Comparison of ENCODE assay signal across 10 cellular contexts in the genomic region with DNA sequence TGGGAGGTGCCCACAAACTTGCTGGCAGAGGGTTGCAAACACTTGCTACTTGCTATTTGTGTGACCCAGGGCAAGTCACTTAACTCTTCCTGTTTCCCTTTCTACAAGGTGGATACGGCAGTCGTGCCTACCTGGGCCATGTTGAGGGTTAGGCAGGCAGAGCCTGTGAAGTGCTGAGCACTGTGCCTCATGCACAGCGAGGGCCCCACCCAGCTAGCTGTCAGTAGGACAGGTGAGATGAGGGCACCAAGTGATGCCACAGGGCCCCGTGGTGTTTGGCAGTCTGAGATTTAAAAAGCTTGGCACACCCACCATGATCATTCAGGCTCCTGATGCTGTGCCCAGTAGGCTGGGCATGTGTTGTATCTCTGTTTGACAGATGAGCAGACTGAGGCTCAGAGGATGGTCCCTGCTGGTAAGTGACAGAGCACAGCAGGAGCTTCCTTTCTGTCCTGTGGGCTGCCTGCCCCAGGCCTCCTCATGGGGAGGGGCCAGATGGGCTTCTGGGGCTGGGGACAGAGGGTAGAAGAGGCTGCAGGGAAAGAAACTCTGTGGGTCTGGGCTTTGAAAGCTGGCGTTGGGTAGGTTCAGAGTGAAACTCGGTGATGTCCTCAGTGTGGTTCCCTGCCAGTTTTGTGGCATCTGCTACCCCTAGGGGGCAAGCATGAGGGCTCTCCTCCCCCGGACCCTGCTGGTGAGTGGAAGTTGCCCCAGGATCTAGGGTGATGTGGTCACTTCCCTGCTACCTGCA. TPM values are rescaled to one million over a fixed set of nuclear protein-coding genes. Genes with fewer than 3 reads are reported as not detected.
DNase-seq lines count a peak whose midpoint lies in the region; ATAC-seq, FAIRE-seq and TF ChIP-seq lines count a peak whose summit lies in the region.
"Had no signal": no experiment of that assay in that cellular context is flagged by ENCODE, and none has a peak within 500 bp of the region (broad histone marks: within the 10 kb centered on the region; RNA-seq: fewer than 3 reads in every experiment).

No MANE protein-coding gene starts in this region.

- 0 out of 6 replicates have a peak overlapping the region, but pooled peaks of 1 of the 2 experiments have one; percentile 20 for H3K27ac ChIP-seq in A549
- no peak overlapping the region for H3K27ac ChIP-seq in colonic mucosa
- H3K27ac ChIP-seq: SJCRH30 had no signal

- no peak overlapping the region for H3K9ac ChIP-seq in colonic mucosa (ENCODE audit: low read depth in 2 of 2, low read length in 2 of 2)

- no peaks in the 10 kb centered on the region for H3K36me3 ChIP-seq in colonic mucosa

- TF ChIP-seq EP300 in A549 (IDR thresholded peaks at IDR 0.05) = no peak

- 33% methylated on average over 7 of the region's 7 CpGs for WGBS in A549 (ENCODE audit: missing lambda C conversion rate)

- H3K9me3 ChIP-seq in A549 (no peaks in the 10 kb centered on the region), colonic mucosa (no peaks in the 10 kb centered on the region)
- H3K9me3 ChIP-seq: SJCRH30 had no signal

- intact Hi-C loops in Right ventricle myocardium superior (cut with DNase I) (no loop called here), colonic mucosa (cut with DNase I) (no loop called here)

- no peak for TF ChIP-seq POLR2A in A549 (IDR thresholded peaks at IDR 0.05; ENCODE audit: low read length)

- TF ChIP-seq RAD21 in A549 (conservative IDR thresholded peaks at IDR 0.05 in 1 of 2, IDR thresholded peaks at IDR 0.05 in 1 of 2) = peak in 1 of 2 experiments; percentile 43; a peak in 2 of 5 replicates

- FAIRE-seq in A549 (lab: Jason Lieb, UNC) = no peak

- ATAC-seq in A549 (peak; percentile 76 to 91; a peak in 5 of 6 replicates), Right ventricle myocardium superior (ENCODE audit: poor library complexity) (peak; percentile 14), GM19351 (IDR thresholded peaks at IDR 0.05; ENCODE audit: unreplicated experiment) (no peak)

- H3K27me3 ChIP-seq in colonic mucosa = no peaks in the 10 kb centered on the region
- H3K27me3 ChIP-seq: SJCRH30 had no signal

- no peak overlapping the region for H3K4me2 ChIP-seq in A549

- DNase-seq in A549 (ENCODE audit: low read depth in 1 of 2, low spot score in 1 of 2) = peak; percentile 14 to 43
- DNase-seq in OCI-M1 (lab: John Stamatoyannopoulos, UW) = peak; percentile 23
- DNase-seq in Right ventricle myocardium superior = no peak
- DNase-seq in AG08395 (ENCODE audit: low spot score) = no peak
- DNase-seq in nucleus accumbens (lab: John Stamatoyannopoulos, UW) = no peak
- no peak for DNase-seq in colonic mucosa
- DNase-seq: NCI-H1105 had no signal

- peaks cover 2% of the 10 kb centered on the region; the same call in 1 of the 3 replicates for H3K4me1 ChIP-seq in A549
- H3K4me1 ChIP-seq in colonic mucosa = no peaks in the 10 kb centered on the region

- no peak overlapping the region for H3K4me3 ChIP-seq in A549
- no peak overlapping the region for H3K4me3 ChIP-seq in colonic mucosa
- H3K4me3 ChIP-seq: SJCRH30 had no signal

- POLR2A ChIA-PET in A549 (lab: Yijun Ruan, JAX) = no interaction called here

- CTCF ChIA-PET in A549 (lab: Yijun Ruan, JAX) = interaction anchor here (0.7 to 3.4 kb wide), 21 partner anchors 9 to 165 kb away, joined by 3 to 27 read pairs (median 4); no protein-coding TSS in a partner anchor

- TF ChIP-seq CTCF in A549 (IDR thresholded peaks at IDR 0.05) (no peak; the same call in 2 of the 3 replicates), GM12873 (IDR thresholded peaks at IDR 0.05; ENCODE audit: insufficient read depth, low read depth, low read length, missing control alignments) (peak; percentile 50), colonic mucosa (IDR thresholded peaks at IDR 0.05) (no peak)

TF ChIP-seq in A549, 52 proteins besides CTCF, POLR2A, EP300 and RAD21:
- TF ChIP-seq FOSB (CRISPR knock-in tag; IDR thresholded peaks at IDR 0.05) = no peak
- TF ChIP-seq POLR2AphosphoS2 (conservative IDR thresholded peaks at IDR 0.05; ENCODE audit: low read length) = no peak
- TF ChIP-seq KDM5A (IDR thresholded peaks at IDR 0.05) = no peak
- no peak for TF ChIP-seq MAZ (IDR thresholded peaks at IDR 0.05; ENCODE audit: borderline replicate concordance, low read depth, low read length)
- TF ChIP-seq JUN (IDR thresholded peaks at IDR 0.05) = no peak
- 0 out of 3 replicates have a peak, but pooled peaks have one; percentile 10 for TF ChIP-seq SMC3 (IDR thresholded peaks at IDR 0.05)

RNA-seq across cellular contexts. Expression of a gene that starts 59.3 kb away (rescaled TPM):
- polyA plus RNA-seq in A549 (2011; rRNA removed) (0.81 and 0.98 TPM in 2 replicates), A549 (2017; fragmentation: RNase III; extraction: RNeasy Plus Mini Kit Qiagen cat#74134 plus additional on column Dnase treatment) (4.5 to 5.8 TPM (median 4.8 TPM) in 3 replicates)
- 1.4 and 2.0 TPM in 2 replicates for polyA plus RNA-seq in A549 (2012; cell fraction: cytosol; rRNA removed)
- 1.8 and 2.6 TPM in 2 replicates for polyA plus RNA-seq in A549 (2012; cell fraction: nucleus; rRNA removed)
- polyA minus RNA-seq in A549 (2011; rRNA and poly(A)+ RNA removed) = 1.2 and 2.2 TPM in 2 replicates
- total RNA-seq in Right ventricle myocardium superior (99.7 TPM), colonic mucosa (10 to 100 TPM in 1 of 2 donors, 1 to 10 TPM in 1; 3.4 to 13.4 TPM)

Comparison
In these comparisons a context has a peak if more than half of its experiments do, and no peak if none do; other contexts are left out.
1. DNase-seq: peak in A549 (2 of 2) and OCI-M1 (single experiment); none in Right ventricle myocardium superior (single experiment), AG08395 (single experiment), nucleus accumbens (0 of 56) and colonic mucosa (single experiment).